ENCODE assay signal across 16 cellular contexts in the genomic region with DNA sequence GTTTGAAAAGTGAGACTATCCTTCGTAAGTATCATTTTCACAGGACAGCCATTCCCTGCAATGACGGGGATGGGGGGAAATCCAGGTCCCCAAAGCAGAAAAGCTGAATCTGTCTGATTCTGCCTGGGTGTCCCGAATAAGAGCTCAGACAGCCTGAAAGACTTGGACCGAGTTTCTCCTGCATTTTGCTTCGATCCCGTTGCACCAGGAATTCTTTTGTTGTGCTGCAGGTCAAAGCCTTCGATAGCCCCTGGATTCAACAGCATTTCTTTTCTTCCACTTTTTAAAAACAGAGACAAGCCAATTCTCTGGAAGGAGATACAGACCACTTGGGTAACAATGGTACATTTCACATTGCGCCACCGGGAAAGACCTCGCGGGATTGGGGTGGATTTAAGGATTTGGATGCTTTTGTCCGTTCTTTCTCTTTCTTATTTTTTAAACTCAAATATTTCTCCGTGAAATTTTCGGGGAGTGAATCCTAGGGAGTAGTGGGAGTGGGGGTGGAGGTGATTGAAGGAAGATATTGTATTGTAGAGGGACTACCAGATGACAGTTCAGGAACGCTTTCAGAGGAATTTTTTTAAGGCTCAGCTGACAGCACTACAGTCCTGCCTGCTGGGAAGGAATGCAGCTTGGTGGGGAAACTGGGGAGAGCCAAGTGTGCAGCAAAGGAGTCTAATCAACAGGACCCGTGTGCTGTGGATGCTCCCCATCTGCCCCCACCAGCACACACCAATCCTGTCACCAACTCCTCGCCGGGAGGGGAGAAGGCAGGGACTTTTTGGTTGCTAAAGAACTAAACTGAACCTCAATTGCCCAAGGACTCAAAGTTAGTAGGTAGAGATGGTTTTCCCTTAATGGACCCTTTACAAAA. TPM values are rescaled to one million over a fixed set of nuclear protein-coding genes. Genes with fewer than 3 reads are reported as not detected.
DNase-seq lines count a peak whose midpoint lies in the region; ATAC-seq, FAIRE-seq and TF ChIP-seq lines count a peak whose summit lies in the region.
"Had no signal": no experiment of that assay in that cellular context is flagged by ENCODE, and none has a peak within 500 bp of the region (broad histone marks: within the 10 kb centered on the region; RNA-seq: fewer than 3 reads in every experiment).

No MANE protein-coding gene starts in this region.

- H3K27ac ChIP-seq in esophagus squamous epithelium (peak overlapping the region in 3 of 4 donors; percentile 37 to 85 (median 67)), neural progenitor cell (no peak overlapping the region)
- H3K27ac ChIP-seq: BLaER1, neutrophil, SJSA1 had no signal

- DNase-seq in BE2C (no peak), NCI-H524 treated with DMSO at 0.1 percent for 48 hours (lab: John Stamatoyannopoulos, UW) (peak; percentile 29), esophagus squamous epithelium (lab: John Stamatoyannopoulos, UW) (no peak), neural progenitor cell (ENCODE audit: low spot score) (peak; percentile 62), D721Med (ENCODE audit: insufficient read length, low spot score) (no peak)
- DNase-seq in activated T-cell treated with anti-CD3 and anti-CD28 coated beads, Interleukin-2, amount 50 U/mL, for 24 hours, result no peak
- DNase-seq: activated CD4-positive, alpha-beta T cell treated with anti-CD3 and anti-CD28 coated beads for 1 hour; activated effector memory CD4-positive, alpha-beta T cell treated with anti-CD3 and anti-CD28 coated beads, Interleukin-2, amount 50 U/mL, for 16 hours; stimulated activated CD4-positive, alpha-beta T cell treated with anti-CD3 and anti-CD28 coated beads, Interleukin-4, amount 100 ng/mL, for 24 hours had no signal

- intact Hi-C loops in esophagus squamous epithelium (cut with DNase I), result no loop called here

- H3K36me3 Mint-ChIP-seq in neural progenitor cell, result no peaks in the 10 kb centered on the region
- H3K36me3 Mint-ChIP-seq in activated T-cell treated with anti-CD3 and anti-CD28 coated beads, Interleukin-2, amount 50 U/mL, for 24 hours (ENCODE audit: low read depth), result no peaks in the 10 kb centered on the region

- 5 to 10% methylated on average over 18 of the region's 18 CpGs for WGBS in esophagus squamous epithelium, 2 donors

- H3K4me1 ChIP-seq in BE2C (peaks cover 5% of the 10 kb centered on the region; the same call in 1 of the 2 replicates), esophagus squamous epithelium (peaks cover 8 to 47% (median 19%) of the 10 kb centered on the region in 3 donors), neural progenitor cell (peaks cover 30% of the 10 kb centered on the region)
- H3K4me1 ChIP-seq: BLaER1, SJSA1 had no signal

- peak overlapping the region; percentile 93 for H2AFZ ChIP-seq in neural progenitor cell (replicated peaks)

- no peaks in the 10 kb centered on the region for H3K79me2 ChIP-seq in neural progenitor cell (ENCODE audit: low read depth)

- 0 out of 2 replicates have a peak overlapping the region, but pooled peaks have one; percentile 21 for H3K4me3 ChIP-seq in BE2C (ENCODE audit: low read depth, low read length)
- peak overlapping the region in 3 of 4 donors; percentile 40 to 66 (median 52) for H3K4me3 ChIP-seq in esophagus squamous epithelium
- H3K4me3 ChIP-seq in neural progenitor cell, result peak overlapping the region; percentile 83
- H3K4me3 ChIP-seq: BLaER1, SJSA1 had no signal

- ATAC-seq in HG03460 (IDR thresholded peaks at IDR 0.05; ENCODE audit: unreplicated experiment) (no peak), HG03196 (IDR thresholded peaks at IDR 0.05; ENCODE audit: unreplicated experiment) (no peak)

- peaks cover 6% of the 10 kb centered on the region for H4K20me1 ChIP-seq in neural progenitor cell (ENCODE audit: low read depth)
- H4K20me1 ChIP-seq: BLaER1 had no signal

- peak overlapping the region; percentile 90 for H3K4me3 Mint-ChIP-seq in neural progenitor cell
- H3K4me3 Mint-ChIP-seq in activated T-cell treated with anti-CD3 and anti-CD28 coated beads, Interleukin-2, amount 50 U/mL, for 24 hours, result no peak overlapping the region

- H3K4me2 ChIP-seq in neural progenitor cell, result peak overlapping the region; percentile 98
- H3K4me2 ChIP-seq: BLaER1 had no signal

- peaks cover 25% of the 10 kb centered on the region for H3K4me1 Mint-ChIP-seq in neural progenitor cell
- H3K4me1 Mint-ChIP-seq in activated T-cell treated with anti-CD3 and anti-CD28 coated beads, Interleukin-2, amount 50 U/mL, for 24 hours (ENCODE audit: low read depth), result peaks cover 20% of the 10 kb centered on the region

- no peaks in the 10 kb centered on the region for H3K36me3 ChIP-seq in BE2C
- H3K36me3 ChIP-seq in esophagus squamous epithelium, result no peaks in the 10 kb centered on the region
- no peaks in the 10 kb centered on the region for H3K36me3 ChIP-seq in neural progenitor cell
- H3K36me3 ChIP-seq: BLaER1, neutrophil, SJSA1 had no signal

- no peaks in the 10 kb centered on the region for H3K9me3 Mint-ChIP-seq in neural progenitor cell
- no peaks in the 10 kb centered on the region for H3K9me3 Mint-ChIP-seq in activated T-cell treated with anti-CD3 and anti-CD28 coated beads, Interleukin-2, amount 50 U/mL, for 24 hours

- no peak overlapping the region for H3K27ac Mint-ChIP-seq in neural progenitor cell
- H3K27ac Mint-ChIP-seq in activated T-cell treated with anti-CD3 and anti-CD28 coated beads, Interleukin-2, amount 50 U/mL, for 24 hours, result no peak overlapping the region

- H3K9me3 ChIP-seq in BE2C (no peaks in the 10 kb centered on the region), esophagus squamous epithelium (no peaks in the 10 kb centered on the region), neural progenitor cell (ENCODE audit: low read depth) (no peaks in the 10 kb centered on the region)
- H3K9me3 ChIP-seq: neutrophil, SJSA1 had no signal

- TF ChIP-seq CTCF in BE2C (IDR thresholded peaks at IDR 0.05; ENCODE audit: low read depth, low read length) (no peak), esophagus squamous epithelium (IDR thresholded peaks at IDR 0.05) (no peak), neural progenitor cell (IDR thresholded peaks at IDR 0.05) (no peak), D721Med (IDR thresholded peaks at IDR 0.05; ENCODE audit: insufficient read depth, missing control alignments) (no peak)

- H3K27me3 Mint-ChIP-seq in neural progenitor cell (ENCODE audit: insufficient read depth, low read depth), result peaks cover 30% of the 10 kb centered on the region
- H3K27me3 Mint-ChIP-seq in activated T-cell treated with anti-CD3 and anti-CD28 coated beads, Interleukin-2, amount 50 U/mL, for 24 hours, result peaks cover 75% of the 10 kb centered on the region

- H3K27me3 ChIP-seq in BE2C, result peaks cover 83% of the 10 kb centered on the region
- peaks cover 0 to 78% (median 15%) of the 10 kb centered on the region in 4 donors for H3K27me3 ChIP-seq in esophagus squamous epithelium
- peaks cover 55% of the 10 kb centered on the region for H3K27me3 ChIP-seq in neural progenitor cell
- H3K27me3 ChIP-seq: BLaER1, SJSA1 had no signal

- no peak for TF ChIP-seq POLR2A in esophagus squamous epithelium (IDR thresholded peaks at IDR 0.05)

- no peak for FAIRE-seq in D721Med (lab: Jason Lieb, UNC)

- H3K9ac ChIP-seq in neural progenitor cell, result no peak overlapping the region
- H3K9ac ChIP-seq: BLaER1 had no signal

- H3F3A ChIP-seq in neural progenitor cell (ENCODE audit: low read depth), result peaks cover 28% of the 10 kb centered on the region

RNA-seq across cellular contexts. Expression of a gene that starts 2.6 kb away (rescaled TPM):
- polyA plus RNA-seq in BE2C (2012; ENCODE audit: insufficient read depth, insufficient read length, low read depth), result not detected
- total RNA-seq in esophagus squamous epithelium (1 to 10 TPM in 1 of 4 donors, under 1 TPM in 3; 0.08 to 5.1 (median 0.51) TPM), neural progenitor cell (ENCODE audit: low replicate concordance) (0.79 and 1.1 TPM in 2 replicates)
- total RNA-seq: M059J, NCI-H460, SJSA1 had no signal

Comparison
In these comparisons a context has a peak if more than half of its experiments do, and no peak if none do; other contexts are left out.
1. DNase-seq: peak in NCI-H524 treated with DMSO at 0.1 percent for 48 hours (single experiment) and neural progenitor cell (single experiment); none in BE2C (single experiment), esophagus squamous epithelium (single experiment), D721Med (single experiment) and activated T-cell treated with anti-CD3 and anti-CD28 coated beads, Interleukin-2, amount 50 U/mL, for 24 hours (single experiment).
2. H3K4me3 ChIP-seq: peak in every context shown above with its lines; median percentile 83 in neural progenitor cell; 52 in esophagus squamous epithelium; 21 in BE2C.